ENCODE assay signal across 21 cellular contexts in the genomic region with DNA sequence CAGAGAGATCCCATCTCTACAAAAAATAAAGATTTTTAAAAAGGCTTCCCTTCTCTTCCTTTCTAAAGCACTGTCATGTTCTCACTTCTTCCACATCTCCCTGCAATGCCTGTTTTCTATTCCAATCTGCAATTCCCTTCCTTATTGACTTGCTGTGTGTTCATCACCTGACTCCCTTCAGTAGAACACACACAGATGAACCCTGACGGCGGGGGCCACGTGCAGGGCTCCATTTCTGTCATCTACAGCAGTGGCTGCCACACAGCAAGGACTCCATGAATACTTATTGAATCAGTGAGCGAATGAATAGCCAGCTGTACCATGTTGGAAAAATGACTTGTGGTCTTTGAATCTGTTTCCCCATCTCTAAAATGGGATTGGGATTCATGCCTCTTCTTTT. TPM values are rescaled to one million over a fixed set of nuclear protein-coding genes. Genes with fewer than 3 reads are reported as not detected.
A peak's percentile ranks its signal among the peaks of the same experiment; 100 is the strongest.
DNase-seq lines count a peak whose midpoint lies in the region; ATAC-seq, FAIRE-seq and TF ChIP-seq lines count a peak whose summit lies in the region.
"Had no signal": no experiment of that assay in that cellular context is flagged by ENCODE, and none has a peak within 500 bp of the region (broad histone marks: within the 10 kb centered on the region; RNA-seq: fewer than 3 reads in every experiment).

No MANE protein-coding gene starts in this region.

- TF ChIP-seq POLR2A in A549 (IDR thresholded peaks at IDR 0.05; ENCODE audit: low read length), result no peak

- H3K4me2 ChIP-seq in A549, result no peak overlapping the region

- FAIRE-seq in A549 (lab: Jason Lieb, UNC), result no peak
- FAIRE-seq: colon, endothelial cell of umbilical vein, GM12892 had no signal

- no peaks in the 10 kb centered on the region for H3K9me3 Mint-ChIP-seq in Caco-2 (ENCODE audit: unreplicated experiment)
- H3K9me3 Mint-ChIP-seq in activated T-helper 1 cell treated with anti-CD3 and anti-CD28 coated beads, Interleukin-12 subunit alpha, Interleukin-12 subunit beta, Interleukin-2, Interleukin-4 antibody, amounts not matched to agents 30 ng/mL and 10 ng/mL and 1 ng/mL, durations not matched to agents 14 hours and 24 hours and 36 hours, result no peaks in the 10 kb centered on the region
- H3K9me3 Mint-ChIP-seq in immature natural killer cell, result no peaks in the 10 kb centered on the region
- H3K9me3 Mint-ChIP-seq: activated T-cell treated with anti-CD3 and anti-CD28 coated beads, Interleukin-2, amount 50 U/mL, for 24 hours; T-cell had no signal

- no peaks in the 10 kb centered on the region for H3K36me3 ChIP-seq in Caco-2 (ENCODE audit: control insufficient read depth, insufficient read depth, low read length)
- H3K36me3 ChIP-seq: left ventricle myocardium inferior had no signal

- H3K27me3 ChIP-seq in Caco-2 (replicated peaks; ENCODE audit: control insufficient read depth, insufficient read depth, low read length), result no peaks in the 10 kb centered on the region

- no peak for ATAC-seq in A549
- ATAC-seq in HG03175 (IDR thresholded peaks at IDR 0.05; ENCODE audit: unreplicated experiment), result no peak
- ATAC-seq in HG02852 (IDR thresholded peaks at IDR 0.05; ENCODE audit: unreplicated experiment), result no peak
- no peak for ATAC-seq in GM21786 (IDR thresholded peaks at IDR 0.05; ENCODE audit: unreplicated experiment)
- ATAC-seq: activated CD4-positive, CD25-positive, alpha-beta regulatory T cell treated with anti-CD3 and anti-CD28 coated beads, Interleukin-2, amount 50 U/mL, for 24 hours; sciatic nerve; T-cell had no signal

- H3K36me3 Mint-ChIP-seq in Caco-2 (ENCODE audit: insufficient read depth, unreplicated experiment) (no peaks in the 10 kb centered on the region), immature natural killer cell (no peaks in the 10 kb centered on the region)
- peaks cover 3% of the 10 kb centered on the region for H3K36me3 Mint-ChIP-seq in activated T-helper 1 cell treated with anti-CD3 and anti-CD28 coated beads, Interleukin-12 subunit alpha, Interleukin-12 subunit beta, Interleukin-2, Interleukin-4 antibody, amounts not matched to agents 30 ng/mL and 10 ng/mL and 1 ng/mL, durations not matched to agents 14 hours and 24 hours and 36 hours (ENCODE audit: low read depth)
- H3K36me3 Mint-ChIP-seq: T-cell had no signal

- H3K4me1 Mint-ChIP-seq in Caco-2 (ENCODE audit: low read depth, unreplicated experiment), result peaks cover 7% of the 10 kb centered on the region
- peaks cover 72% of the 10 kb centered on the region for H3K4me1 Mint-ChIP-seq in activated T-helper 1 cell treated with anti-CD3 and anti-CD28 coated beads, Interleukin-12 subunit alpha, Interleukin-12 subunit beta, Interleukin-2, Interleukin-4 antibody, amounts not matched to agents 30 ng/mL and 10 ng/mL and 1 ng/mL, durations not matched to agents 14 hours and 24 hours and 36 hours (ENCODE audit: low read depth)
- H3K4me1 Mint-ChIP-seq in immature natural killer cell, result peaks cover 50 to 68% of the 10 kb centered on the region in 2 donors

- no peak for DNase-seq in A549 (ENCODE audit: low read depth in 1 of 2, low spot score in 1 of 2)
- no peak for DNase-seq in Caco-2
- DNase-seq in activated T-helper 1 cell treated with anti-CD3 and anti-CD28 coated beads, Interleukin-12 subunit alpha, Interleukin-12 subunit beta, Interleukin-2, Interleukin-4 antibody, amounts not matched to agents 30 ng/mL and 10 ng/mL and 1 ng/mL, durations not matched to agents 14 hours and 24 hours and 36 hours (ENCODE audit: low spot score), result no peak
- DNase-seq in immature natural killer cell, result no peak
- DNase-seq in activated gamma-delta T cell (lab: John Stamatoyannopoulos, UW), result no peak
- DNase-seq: activated T-cell treated with anti-CD3 and anti-CD28 coated beads, Interleukin-2, amount 50 U/mL, for 24 hours; left ventricle myocardium inferior; MV-4-11; NCI-H2029; NCI-H510A treated with DMSO at 0.1 percent for 48 hours; Right ventricle myocardium superior; stimulated activated CD4-positive, alpha-beta T cell treated with anti-CD3 and anti-CD28 coated beads, Interleukin-2, amount 100 ng/mL, for 24 hours; T-cell had no signal

- H3K4me3 Mint-ChIP-seq in Caco-2 (ENCODE audit: unreplicated experiment) (no peak overlapping the region), immature natural killer cell (no peak overlapping the region)
- no peak overlapping the region for H3K4me3 Mint-ChIP-seq in activated T-helper 1 cell treated with anti-CD3 and anti-CD28 coated beads, Interleukin-12 subunit alpha, Interleukin-12 subunit beta, Interleukin-2, Interleukin-4 antibody, amounts not matched to agents 30 ng/mL and 10 ng/mL and 1 ng/mL, durations not matched to agents 14 hours and 24 hours and 36 hours
- H3K4me3 Mint-ChIP-seq: activated T-cell treated with anti-CD3 and anti-CD28 coated beads, Interleukin-2, amount 50 U/mL, for 24 hours; T-cell had no signal

- H3K9me3 ChIP-seq in A549, result no peaks in the 10 kb centered on the region
- H3K9me3 ChIP-seq in Caco-2, result no peaks in the 10 kb centered on the region
- H3K9me3 ChIP-seq: left ventricle myocardium inferior had no signal

- CTCF ChIA-PET in A549 (lab: Yijun Ruan, JAX) (interaction anchor here (0.8 to 4.5 kb wide), 5 partner anchors 12 to 294 kb away, joined by 3 to 18 read pairs (median 6); a partner anchor contains a TSS), Caco-2 (lab: Charles Lee) (interaction anchor here (1.3 kb wide), 1 partner anchor 11 kb away, joined by 4 read pairs; no protein-coding TSS in a partner anchor)

- no peak for TF ChIP-seq RAD21 in A549 (conservative IDR thresholded peaks at IDR 0.05 in 1 of 2, IDR thresholded peaks at IDR 0.05 in 1 of 2)

- TF ChIP-seq EP300 in A549 (IDR thresholded peaks at IDR 0.05), result no peak

- H3K4me1 ChIP-seq in A549 (peaks cover 9% of the 10 kb centered on the region; the same call in 1 of the 3 replicates), Caco-2 (peaks cover 8% of the 10 kb centered on the region)
- H3K4me1 ChIP-seq: left ventricle myocardium inferior had no signal

- intact Hi-C loops in Caco-2 (cut with micrococcal nuclease; ENCODE audit: unreplicated experiment), result no loop called here
- intact Hi-C loops in activated T-helper 1 cell treated with anti-CD3 and anti-CD28 coated beads, Interleukin-12 subunit alpha, Interleukin-12 subunit beta, Interleukin-2, Interleukin-4 antibody, amounts not matched to agents 30 ng/mL and 10 ng/mL and 1 ng/mL, durations not matched to agents 14 hours and 24 hours and 36 hours (cut with micrococcal nuclease), result loop anchor here (5.0 to 10.0 kb wide), 3 partner anchors 187 to 621 kb away; no protein-coding TSS in a partner anchor

- H3K27me3 Mint-ChIP-seq in Caco-2 (ENCODE audit: insufficient read depth, unreplicated experiment) (no peaks in the 10 kb centered on the region), immature natural killer cell (ENCODE audit: low read depth in 3 of 3) (peaks cover 2 to 15% (median 6%) of the 10 kb centered on the region in 3 donors)
- H3K27me3 Mint-ChIP-seq in activated T-helper 1 cell treated with anti-CD3 and anti-CD28 coated beads, Interleukin-12 subunit alpha, Interleukin-12 subunit beta, Interleukin-2, Interleukin-4 antibody, amounts not matched to agents 30 ng/mL and 10 ng/mL and 1 ng/mL, durations not matched to agents 14 hours and 24 hours and 36 hours (ENCODE audit: insufficient read depth), result no peaks in the 10 kb centered on the region
- H3K27me3 Mint-ChIP-seq: activated T-cell treated with anti-CD3 and anti-CD28 coated beads, Interleukin-2, amount 50 U/mL, for 24 hours; T-cell had no signal

- H3K27ac Mint-ChIP-seq in Caco-2 (ENCODE audit: unreplicated experiment) (peak overlapping the region; percentile 8), immature natural killer cell (peak overlapping the region in 5 of 6 donors; percentile 80 to 95 (median 85))
- H3K27ac Mint-ChIP-seq in activated T-helper 1 cell treated with anti-CD3 and anti-CD28 coated beads, Interleukin-12 subunit alpha, Interleukin-12 subunit beta, Interleukin-2, Interleukin-4 antibody, amounts not matched to agents 30 ng/mL and 10 ng/mL and 1 ng/mL, durations not matched to agents 14 hours and 24 hours and 36 hours, result peak overlapping the region; percentile 89
- H3K27ac Mint-ChIP-seq: T-cell had no signal

- H3K4me3 ChIP-seq in A549 (no peak overlapping the region), Caco-2 (ENCODE audit: low read depth, low read length) (no peak overlapping the region)
- H3K4me3 ChIP-seq: left ventricle myocardium inferior had no signal

- 64% methylated on average over 4 of the region's 4 CpGs for WGBS in A549 (ENCODE audit: missing lambda C conversion rate)

- POLR2A ChIA-PET in A549 (lab: Yijun Ruan, JAX) (no interaction called here), Caco-2 (lab: Charles Lee) (no interaction called here)

- H3K27ac ChIP-seq in A549, result peak overlapping the region; percentile 25 to 72; a peak in 3 of 6 replicates
- H3K27ac ChIP-seq: left ventricle myocardium inferior had no signal

- no TSS peak for BruUV-seq in Caco-2 (replicated peaks; lab: Mats Ljungman, UMichigan)

- TF ChIP-seq CTCF in A549 (IDR thresholded peaks at IDR 0.05) (no peak), Caco-2 (IDR thresholded peaks at IDR 0.05; ENCODE audit: insufficient read depth in 1 of 2, low read depth in 1 of 2, low read length in 1 of 2, severe bottlenecking in 1 of 2, unreplicated experiment in 1 of 2) (no peak)

TF ChIP-seq in A549, 52 proteins besides CTCF, POLR2A, EP300 and RAD21 (continues in another document):
- no peak for TF ChIP-seq BHLHE40 (IDR thresholded peaks at IDR 0.05; ENCODE audit: low read depth, low read length)
- TF ChIP-seq HDAC2 (IDR thresholded peaks at IDR 0.05), result no peak
- TF ChIP-seq, protein P1, sequence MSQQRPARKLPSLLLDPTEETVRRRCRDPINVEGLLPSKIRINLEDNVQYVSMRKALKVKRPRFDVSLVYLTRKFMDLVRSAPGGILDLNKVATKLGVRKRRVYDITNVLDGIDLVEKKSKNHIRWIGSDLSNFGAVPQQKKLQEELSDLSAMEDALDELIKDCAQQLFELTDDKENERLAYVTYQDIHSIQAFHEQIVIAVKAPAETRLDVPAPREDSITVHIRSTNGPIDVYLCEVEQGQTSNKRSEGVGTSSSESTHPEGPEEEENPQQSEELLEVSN (IDR thresholded peaks at IDR 0.05; ENCODE audit: borderline replicate concordance, low read depth), result no peak
- no peak for TF ChIP-seq TFCP2L1 (CRISPR knock-in tag; IDR thresholded peaks at IDR 0.05)
- TF ChIP-seq EHF (CRISPR knock-in tag; IDR thresholded peaks at IDR 0.05), result no peak
- TF ChIP-seq SREBF2 (IDR thresholded peaks at IDR 0.05), result no peak
- TF ChIP-seq EHMT2 (IDR thresholded peaks at IDR 0.05; ENCODE audit: low read depth), result no peak

RNA-seq across cellular contexts. Expression of a gene that starts 26.1 kb away (rescaled TPM):
- polyA plus RNA-seq in A549 (2011; rRNA removed), result 160 and 171 TPM in 2 replicates
- polyA plus RNA-seq in A549 (2012; cell fraction: cytosol; rRNA removed), result 90.0 and 114 TPM in 2 replicates
- polyA plus RNA-seq in A549 (2012; cell fraction: nucleus; rRNA removed), result 210 and 265 TPM in 2 replicates
- 65.7 to 105 TPM (median 102 TPM) in 3 replicates for polyA plus RNA-seq in A549 (2017; fragmentation: RNase III; extraction: RNeasy Plus Mini Kit Qiagen cat#74134 plus additional on column Dnase treatment)
- polyA minus RNA-seq in A549 (2011; rRNA and poly(A)+ RNA removed), result 221 and 248 TPM in 2 replicates
- 8.5 and 8.7 TPM in 2 replicates for total RNA-seq in Caco-2 (2022)
- total RNA-seq in activated T-helper 1 cell treated with anti-CD3 and anti-CD28 coated beads, Interleukin-12 subunit alpha, Interleukin-12 subunit beta, Interleukin-2, Interleukin-4 antibody, amounts not matched to agents 30 ng/mL and 10 ng/mL and 1 ng/mL, durations not matched to agents 14 hours and 24 hours and 36 hours, result 449 and 458 TPM in 2 replicates
- polyA plus RNA-seq in immature natural killer cell, result 10 to 100 TPM; 51.4 to 91.9 (median 64.4) TPM

Comparison
In these comparisons a context has a peak if more than half of its experiments do, and no peak if none do; other contexts are left out.
1. H3K27ac Mint-ChIP-seq: peak in every context shown above with its lines; median percentile 89 in activated T-helper 1 cell treated with anti-CD3 and anti-CD28 coated beads, Interleukin-12 subunit alpha, Interleukin-12 subunit beta, Interleukin-2, Interleukin-4 antibody, amounts not matched to agents 30 ng/mL and 10 ng/mL and 1 ng/mL, durations not matched to agents 14 hours and 24 hours and 36 hours; 85 in immature natural killer cell; 8 in Caco-2.
2. RNA of a gene that starts 26.1 kb away (total RNA-seq): 449 to 458 TPM in activated T-helper 1 cell treated with anti-CD3 and anti-CD28 coated beads, Interleukin-12 subunit alpha, Interleukin-12 subunit beta, Interleukin-2, Interleukin-4 antibody, amounts not matched to agents 30 ng/mL and 10 ng/mL and 1 ng/mL, durations not matched to agents 14 hours and 24 hours and 36 hours; 8.5 to 8.7 TPM in Caco-2; every median in the first group is over 10 times any median in the second.